7 cellular contexts compared by ENCODE assay signal in the genomic region with DNA sequence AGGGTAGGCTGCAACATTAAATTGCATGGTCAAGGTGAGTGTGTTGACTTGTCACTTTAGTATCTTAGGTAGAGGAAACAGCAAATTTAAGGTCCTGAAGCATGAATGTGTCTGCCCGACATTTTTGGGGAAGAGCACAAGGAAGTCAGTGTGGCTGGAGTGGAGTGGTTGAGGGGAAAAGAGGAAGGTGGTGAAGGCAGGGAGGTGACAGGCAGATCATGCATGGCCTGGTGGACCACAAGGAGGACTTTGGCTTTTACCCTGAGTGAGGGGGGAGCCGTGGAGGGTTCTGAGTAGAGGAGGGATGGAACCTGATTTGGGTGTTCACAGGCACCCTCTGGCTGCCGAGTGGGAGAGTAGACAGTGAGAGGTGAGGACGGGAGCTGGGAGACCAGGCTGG.
"Had no signal": no experiment of that assay in that cellular context is flagged by ENCODE, and none has a peak within 500 bp of the region (broad histone marks: within the 10 kb centered on the region; RNA-seq: fewer than 3 reads in every experiment).

No MANE protein-coding gene starts in this region.

- ATAC-seq: HCT116, HepG2 had no signal

- DNase-seq: GM23248, GOT3, H7, HFFc6, IMR-90 had no signal
